In genomic region chr12:121949643-121950397, GRCh38 we compare ENCODE assay signal across 1 cellular context.
A peak's percentile ranks its signal among the peaks of the same experiment; 100 is the strongest.
TF ChIP-seq lines count a peak whose summit lies in the region.

No MANE protein-coding gene starts in this region.

TF ChIP-seq in HepG2, 621 proteins besides CTCF, POLR2A, EP300 and RAD21 (continued from another document):
- TF ChIP-seq USF2 (IDR thresholded peaks at IDR 0.05; ENCODE audit: low read depth, low read length) (peak; percentile 40; the same call in 1 of the 2 replicates), USF2 (CRISPR knock-in tag; IDR thresholded peaks at IDR 0.05; ENCODE audit: borderline replicate concordance) (0 out of 2 replicates have a peak, but pooled peaks have one; percentile 22), BHLHE40 (IDR thresholded peaks at IDR 0.05; ENCODE audit: low read length) (peak; percentile 64), EED (CRISPR knock-in tag; IDR thresholded peaks at IDR 0.05) (no peak)
TF ChIP-seq in HepG2: peak in this region for 6.
